15 cellular contexts compared by ENCODE assay signal in genomic region chr2:53460347-53460746, GRCh38.
A peak's percentile ranks its signal among the peaks of the same experiment; 100 is the strongest.
DNase-seq lines count a peak whose midpoint lies in the region; ATAC-seq, FAIRE-seq and TF ChIP-seq lines count a peak whose summit lies in the region.
"Had no signal": no experiment of that assay in that cellular context is flagged by ENCODE, and none has a peak within 500 bp of the region (broad histone marks: within the 10 kb centered on the region; RNA-seq: fewer than 3 reads in every experiment).

No MANE protein-coding gene starts in this region.

- no peak overlapping the region for H3K4me3 ChIP-seq in epithelial cell of esophagus (ENCODE audit: low read length)

- no peaks in the 10 kb centered on the region for H3K27me3 Mint-ChIP-seq in stimulated activated naive CD8-positive, alpha-beta T cell treated with anti-CD3 and anti-CD28 coated beads, Interleukin-15, amount 100 ng/mL, for 72 hours

- no peaks in the 10 kb centered on the region for H3K4me1 Mint-ChIP-seq in stimulated activated naive CD8-positive, alpha-beta T cell treated with anti-CD3 and anti-CD28 coated beads, Interleukin-15, amount 100 ng/mL, for 72 hours

- no peak for TF ChIP-seq CTCF in epithelial cell of esophagus (IDR thresholded peaks at IDR 0.05; ENCODE audit: insufficient read depth, low read depth, low read length, missing control alignments)

- peaks cover 0 to 10% of the 10 kb centered on the region in 2 donors for H3K9me3 Mint-ChIP-seq in stimulated activated naive CD8-positive, alpha-beta T cell treated with anti-CD3 and anti-CD28 coated beads, Interleukin-15, amount 100 ng/mL, for 72 hours

- FAIRE-seq in urothelium cell line (lab: Jason Lieb, UNC), result no peak
- FAIRE-seq: astrocyte had no signal

- no peak for ATAC-seq in stimulated activated naive CD8-positive, alpha-beta T cell treated with anti-CD3 and anti-CD28 coated beads, Interleukin-15, Interleukin-2, amounts not matched to agents 100 U/mL and 50 U/mL, for 24 hours
- ATAC-seq in stimulated activated naive CD8-positive, alpha-beta T cell treated with anti-CD3 and anti-CD28 coated beads, Interleukin-15, amount 100 ng/mL, for 72 hours, result no peak
- ATAC-seq in HG03280 (IDR thresholded peaks at IDR 0.05; ENCODE audit: unreplicated experiment), result no peak
- ATAC-seq: sciatic nerve had no signal

- no peak overlapping the region for H3K27ac Mint-ChIP-seq in stimulated activated naive CD8-positive, alpha-beta T cell treated with anti-CD3 and anti-CD28 coated beads, Interleukin-15, amount 100 ng/mL, for 72 hours
- H3K27ac Mint-ChIP-seq: nephron progenitor cell had no signal

- peak; percentile 4 for DNase-seq in stimulated activated naive CD8-positive, alpha-beta T cell treated with anti-CD3 and anti-CD28 coated beads, Interleukin-15, Interleukin-2, amounts not matched to agents 100 U/mL and 50 U/mL, for 24 hours
- no peak for DNase-seq in stimulated activated naive CD8-positive, alpha-beta T cell treated with anti-CD3 and anti-CD28 coated beads, Interleukin-15, amount 100 ng/mL, for 72 hours
- peak; percentile 21 for DNase-seq in NCI-H2171 treated with DMSO at 0.1 percent for 48 hours (lab: John Stamatoyannopoulos, UW)
- DNase-seq in epithelial cell of esophagus (ENCODE audit: low read depth), result peak; percentile 15
- peak; percentile 41 for DNase-seq in urothelium cell line (ENCODE audit: low spot score)
- no peak for DNase-seq in putamen (ENCODE audit: low spot score)
- no peak for DNase-seq in SKM-1 treated with dmso at 0.1 percent for 144 hours (lab: John Stamatoyannopoulos, UW; ENCODE audit: unreplicated experiment)
- DNase-seq: activated CD4-positive, alpha-beta T cell treated with anti-CD3 and anti-CD28 coated beads, Interleukin-2, amount 50 U/mL, for 1 hour; C1 segment of cervical spinal cord; effector CD8-positive, alpha-beta T cell; NCI-H187; nephron progenitor cell had no signal

- H3K4me3 Mint-ChIP-seq in stimulated activated naive CD8-positive, alpha-beta T cell treated with anti-CD3 and anti-CD28 coated beads, Interleukin-15, amount 100 ng/mL, for 72 hours, result no peak overlapping the region
- H3K4me3 Mint-ChIP-seq: nephron progenitor cell had no signal

Comparison
In these comparisons a context has a peak if more than half of its experiments do, and no peak if none do; other contexts are left out.
1. DNase-seq: peak in stimulated activated naive CD8-positive, alpha-beta T cell treated with anti-CD3 and anti-CD28 coated beads, Interleukin-15, Interleukin-2, amounts not matched to agents 100 U/mL and 50 U/mL, for 24 hours (single experiment), NCI-H2171 treated with DMSO at 0.1 percent for 48 hours (single experiment), epithelial cell of esophagus (single experiment) and urothelium cell line (single experiment); none in stimulated activated naive CD8-positive, alpha-beta T cell treated with anti-CD3 and anti-CD28 coated beads, Interleukin-15, amount 100 ng/mL, for 72 hours (0 of 2), putamen (single experiment) and SKM-1 treated with dmso at 0.1 percent for 144 hours (single experiment).